15 cellular contexts compared by ENCODE assay signal in the genomic region with DNA sequence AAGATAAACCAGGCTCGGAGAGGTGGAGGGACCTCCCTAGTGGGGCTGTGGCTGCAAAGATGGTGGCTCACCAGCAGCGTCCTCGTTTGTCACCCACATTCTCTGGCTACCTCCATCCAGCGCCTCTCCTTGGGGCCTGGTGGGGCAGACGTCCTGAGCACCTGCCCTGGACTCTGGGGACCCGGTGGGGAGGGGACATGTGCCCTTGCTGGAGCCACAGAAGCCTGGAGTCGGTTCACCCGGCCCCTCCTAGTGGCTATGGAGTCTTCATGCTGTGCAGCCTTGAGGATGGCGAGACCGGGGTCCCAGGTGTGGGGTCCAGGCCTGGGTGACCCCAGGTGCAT. TPM values are rescaled to one million over a fixed set of nuclear protein-coding genes. Genes with fewer than 3 reads are reported as not detected.
DNase-seq lines count a peak whose midpoint lies in the region; ATAC-seq and TF ChIP-seq lines count a peak whose summit lies in the region.
"Had no signal": no experiment of that assay in that cellular context is flagged by ENCODE, and none has a peak within 500 bp of the region (broad histone marks: within the 10 kb centered on the region; RNA-seq: fewer than 3 reads in every experiment).

No MANE protein-coding gene starts in this region.

- H3K36me3 ChIP-seq in BLaER1: peaks cover 58% of the 10 kb centered on the region
- no peaks in the 10 kb centered on the region for H3K36me3 ChIP-seq in HCT116 (ENCODE audit: control insufficient read depth in 1 of 2, insufficient read depth in 2 of 2, low read length in 2 of 2)

- in situ Hi-C loops in SK-MEL-5 (cut with HindIII; ENCODE audit: low pct_unique_long_range_greater_than_20kb, low sequenced_read_pairs): no loop called here

- H3K27ac ChIP-seq in BLaER1 (peak overlapping the region; percentile 58; the same call in 1 of the 2 replicates), HCT116 (ENCODE audit: low read depth, low read length) (peak overlapping the region; percentile 56)
- H3K27ac ChIP-seq: KMS-11 had no signal

- no peaks in the 10 kb centered on the region for H3K9me3 Mint-ChIP-seq in neural crest cell

- no peaks in the 10 kb centered on the region for H3K36me3 Mint-ChIP-seq in neural crest cell (ENCODE audit: low read depth)

- ATAC-seq in HCT116: peak; percentile 26
- ATAC-seq in HG03159 (IDR thresholded peaks at IDR 0.05; ENCODE audit: unreplicated experiment): no peak
- ATAC-seq in GM18907 (IDR thresholded peaks at IDR 0.05; ENCODE audit: unreplicated experiment): no peak
- ATAC-seq: SK-N-SH treated with all-trans-retinoic acid at 6 μM for 48 hours had no signal

- H3K4me1 ChIP-seq in BLaER1 (peaks cover 96% of the 10 kb centered on the region), HCT116 (ENCODE audit: control insufficient read depth in 1 of 2, insufficient read depth in 2 of 2, low read length in 2 of 2) (peaks cover 13 to 25% of the 10 kb centered on the region in 2 experiments)

- H3K9me3 ChIP-seq in BLaER1: no peaks in the 10 kb centered on the region
- no peaks in the 10 kb centered on the region for H3K9me3 ChIP-seq in HCT116 (ENCODE audit: control insufficient read depth in 1 of 2, insufficient read depth in 1 of 2, low read depth in 1 of 2, low read length in 2 of 2)

- H3K27me3 Mint-ChIP-seq in neural crest cell (ENCODE audit: low read depth): no peaks in the 10 kb centered on the region

- DNase-seq in HCT116 (ENCODE audit: low read depth, low spot score) (no peak), SK-MEL-5 (ENCODE audit: low read depth, low spot score) (peak; percentile 14), neural crest cell (ENCODE audit: low read depth, low spot score) (no peak), NCI-H526 (lab: John Stamatoyannopoulos, UW) (no peak)
- DNase-seq: COR-L47, DMS153, NCI-H2081 treated with DMSO at 0.1 percent for 48 hours, NCI-H510A, SHP77 had no signal

- CTCF ChIA-PET in HCT116 (lab: Charles Lee): no interaction called here

- no peak overlapping the region for H3K4me3 Mint-ChIP-seq in neural crest cell

- no peak for TF ChIP-seq RAD21 in HCT116 (IDR thresholded peaks at IDR 0.05; ENCODE audit: low read depth)

- RAD21 ChIA-PET in HCT116 (lab: Charles Lee; ENCODE audit: low non-redundant PET in 1 of 2, low total read pairs in 2 of 2, uncharacterized antibody in 2 of 2, unreplicated experiment in 2 of 2): no interaction called here

- BruUV-seq in HCT116 (replicated peaks; lab: Mats Ljungman, UMichigan): no TSS peak

- POLR2A ChIA-PET in HCT116 (lab: Charles Lee): no interaction called here

- no peak overlapping the region for H2AFZ ChIP-seq in HCT116 (ENCODE audit: low read depth, low read length, poor library complexity, severe bottlenecking)

- intact Hi-C loops in HCT116 (cut with micrococcal nuclease): no loop called here

- peak overlapping the region; percentile 97 for H3K4me2 ChIP-seq in BLaER1
- H3K4me2 ChIP-seq in HCT116 (ENCODE audit: low read length): peak overlapping the region; percentile 80
- H3K4me2 ChIP-seq: KMS-11 had no signal

- H3K27me3 ChIP-seq in BLaER1 (no peaks in the 10 kb centered on the region), HCT116 (ENCODE audit: insufficient read depth, low read length) (no peaks in the 10 kb centered on the region)

- H3K4me1 Mint-ChIP-seq in neural crest cell: peaks cover 29% of the 10 kb centered on the region

- peak overlapping the region; percentile 35 for H3K27ac Mint-ChIP-seq in neural crest cell (ENCODE audit: unreplicated experiment)

- H3K9me2 ChIP-seq in HCT116 (ENCODE audit: insufficient read depth): no peaks in the 10 kb centered on the region

- H4K20me1 ChIP-seq in BLaER1 (peaks cover 99% of the 10 kb centered on the region), HCT116 (ENCODE audit: insufficient read depth) (no peaks in the 10 kb centered on the region)

- TF ChIP-seq CTCF in HCT116 (IDR thresholded peaks at IDR 0.05 in 2 of 3, conservative IDR thresholded peaks at IDR 0.05 in 1 of 3; ENCODE audit: borderline replicate concordance in 1 of 3, insufficient read depth in 1 of 3, low read depth in 2 of 3, low read length in 2 of 3): no peak
- TF ChIP-seq CTCF in neural crest cell (conservative IDR thresholded peaks at IDR 0.05): no peak

- H3K9ac ChIP-seq in BLaER1 (peak overlapping the region; percentile 34; the same call in 1 of the 2 replicates), HCT116 (ENCODE audit: low read length) (peak overlapping the region; percentile 60)
- H3K9ac ChIP-seq: KMS-11 had no signal

- no peaks in the 10 kb centered on the region for H3K79me2 ChIP-seq in HCT116 (ENCODE audit: insufficient read depth, low read length)

- H3K4me3 ChIP-seq in BLaER1 (no peak overlapping the region), HCT116 (replicated peaks in 1 of 2; ENCODE audit: low read depth in 1 of 2, low read length in 2 of 2) (peak overlapping the region; percentile 35 to 40; a peak in 3 of 4 replicates)

- no peak for TF ChIP-seq POLR2A in HCT116 (IDR thresholded peaks at IDR 0.05; ENCODE audit: borderline replicate concordance, extremely low read depth, insufficient read depth, insufficient read length)

TF ChIP-seq in HCT116, 20 proteins besides CTCF, POLR2A, EP300 and RAD21 (continues in another document):
- TF ChIP-seq JUND (IDR thresholded peaks at IDR 0.05) (no peak), EZH2 (IDR thresholded peaks at IDR 0.05) (no peak), CEBPB (IDR thresholded peaks at IDR 0.05; ENCODE audit: low read depth) (no peak), EZH2phosphoT487 (IDR thresholded peaks at IDR 0.05; ENCODE audit: borderline replicate concordance) (no peak), SP1 (IDR thresholded peaks at IDR 0.05; ENCODE audit: low read depth) (no peak), ZNF274 (IDR thresholded peaks at IDR 0.05; ENCODE audit: low read depth, low read length) (no peak), YY1 (IDR thresholded peaks at IDR 0.05; ENCODE audit: extremely low read depth, insufficient replicate concordance, low read depth, low read length) (no peak), TCF7L2 (IDR thresholded peaks at IDR 0.05; ENCODE audit: borderline replicate concordance, extremely low read depth, insufficient read depth, insufficient read length) (no peak), SIN3A (IDR thresholded peaks at IDR 0.05; ENCODE audit: low read depth) (no peak), SRF (IDR thresholded peaks at IDR 0.05; ENCODE audit: low read depth) (no peak), EGR1 (IDR thresholded peaks at IDR 0.05; ENCODE audit: low read depth) (no peak), ATF3 (IDR thresholded peaks at IDR 0.05) (no peak)
- TF ChIP-seq, protein P1, sequence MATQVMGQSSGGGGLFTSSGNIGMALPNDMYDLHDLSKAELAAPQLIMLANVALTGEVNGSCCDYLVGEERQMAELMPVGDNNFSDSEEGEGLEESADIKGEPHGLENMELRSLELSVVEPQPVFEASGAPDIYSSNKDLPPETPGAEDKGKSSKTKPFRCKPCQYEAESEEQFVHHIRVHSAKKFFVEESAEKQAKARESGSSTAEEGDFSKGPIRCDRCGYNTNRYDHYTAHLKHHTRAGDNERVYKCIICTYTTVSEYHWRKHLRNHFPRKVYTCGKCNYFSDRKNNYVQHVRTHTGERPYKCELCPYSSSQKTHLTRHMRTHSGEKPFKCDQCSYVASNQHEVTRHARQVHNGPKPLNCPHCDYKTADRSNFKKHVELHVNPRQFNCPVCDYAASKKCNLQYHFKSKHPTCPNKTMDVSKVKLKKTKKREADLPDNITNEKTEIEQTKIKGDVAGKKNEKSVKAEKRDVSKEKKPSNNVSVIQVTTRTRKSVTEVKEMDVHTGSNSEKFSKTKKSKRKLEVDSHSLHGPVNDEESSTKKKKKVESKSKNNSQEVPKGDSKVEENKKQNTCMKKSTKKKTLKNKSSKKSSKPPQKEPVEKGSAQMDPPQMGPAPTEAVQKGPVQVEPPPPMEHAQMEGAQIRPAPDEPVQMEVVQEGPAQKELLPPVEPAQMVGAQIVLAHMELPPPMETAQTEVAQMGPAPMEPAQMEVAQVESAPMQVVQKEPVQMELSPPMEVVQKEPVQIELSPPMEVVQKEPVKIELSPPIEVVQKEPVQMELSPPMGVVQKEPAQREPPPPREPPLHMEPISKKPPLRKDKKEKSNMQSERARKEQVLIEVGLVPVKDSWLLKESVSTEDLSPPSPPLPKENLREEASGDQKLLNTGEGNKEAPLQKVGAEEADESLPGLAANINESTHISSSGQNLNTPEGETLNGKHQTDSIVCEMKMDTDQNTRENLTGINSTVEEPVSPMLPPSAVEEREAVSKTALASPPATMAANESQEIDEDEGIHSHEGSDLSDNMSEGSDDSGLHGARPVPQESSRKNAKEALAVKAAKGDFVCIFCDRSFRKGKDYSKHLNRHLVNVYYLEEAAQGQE (IDR thresholded peaks at IDR 0.05; ENCODE audit: low read depth): no peak

RNA-seq across cellular contexts. Expression of gene TTYH3, which starts 14.5 kb away (rescaled TPM):
- total RNA-seq in HCT116 (2021; ENCODE audit: unreplicated experiment) (40.3 TPM), neural crest cell (225 and 237 TPM in 2 replicates)
- polyA plus RNA-seq in HCT116 (2012): 24.8 and 28.1 TPM in 2 replicates
- 156 and 169 TPM in 2 replicates for total RNA-seq in SK-MEL-5 (2014; rRNA removed; shearing (Covaris generic))
- polyA plus RNA-seq in SK-MEL-5 (2015; cell fraction: cytosol; rRNA removed): 1,380 and 1,624 TPM in 2 replicates
- polyA plus RNA-seq in SK-MEL-5 (2015; cell fraction: nucleus; rRNA removed): 735 and 798 TPM in 2 replicates

RNA-seq across cellular contexts. Expression of gene AMZ1, which starts 41.7 kb away (rescaled TPM):
- total RNA-seq in HCT116 (2021; ENCODE audit: unreplicated experiment) (not detected), neural crest cell (not detected in 2 replicates)
- polyA plus RNA-seq in HCT116 (2012): 0.03 and 0.04 TPM in 2 replicates
- total RNA-seq in SK-MEL-5 (2014; rRNA removed; shearing (Covaris generic)): 0.53 and 1.8 TPM in 2 replicates
- polyA plus RNA-seq in SK-MEL-5 (2015; cell fraction: cytosol; rRNA removed): 0.77 and 1.1 TPM in 2 replicates
- polyA plus RNA-seq in SK-MEL-5 (2015; cell fraction: nucleus; rRNA removed): 3.8 and 4.5 TPM in 2 replicates
- total RNA-seq: A673 had no signal
